Comparison of ENCODE assay signal across 35 cellular contexts in the genomic region with DNA sequence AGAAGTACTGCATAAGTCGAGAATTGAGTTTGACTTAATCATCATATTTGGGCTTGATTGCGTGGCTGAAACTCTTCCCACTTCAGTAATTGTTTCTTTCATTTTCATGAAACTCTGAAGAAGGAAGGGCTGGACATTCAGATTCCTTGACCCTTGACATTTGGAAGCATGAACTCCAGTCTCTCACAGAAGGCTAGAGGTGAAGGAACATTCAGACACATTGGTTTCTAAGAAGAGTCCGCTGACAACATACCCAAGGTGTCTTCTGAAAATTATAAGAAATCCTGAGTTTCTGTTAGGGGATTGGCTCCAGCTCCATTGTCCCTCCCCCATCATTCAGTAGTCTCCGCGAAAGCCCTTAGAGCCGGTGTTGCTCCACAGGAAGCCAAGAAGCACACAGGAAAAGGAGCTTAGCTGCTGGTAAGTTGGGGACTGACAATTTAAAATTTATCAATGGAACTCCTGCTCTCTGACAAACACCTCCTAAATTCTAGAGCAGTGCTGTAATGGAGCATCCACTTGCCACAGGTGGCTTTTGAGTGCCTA. TPM values are rescaled to one million over a fixed set of nuclear protein-coding genes. Genes with fewer than 3 reads are reported as not detected.
DNase-seq lines count a peak whose midpoint lies in the region; ATAC-seq, FAIRE-seq and TF ChIP-seq lines count a peak whose summit lies in the region.
"Had no signal": no experiment of that assay in that cellular context is flagged by ENCODE, and none has a peak within 500 bp of the region (broad histone marks: within the 10 kb centered on the region; RNA-seq: fewer than 3 reads in every experiment).

A gene with protein sequence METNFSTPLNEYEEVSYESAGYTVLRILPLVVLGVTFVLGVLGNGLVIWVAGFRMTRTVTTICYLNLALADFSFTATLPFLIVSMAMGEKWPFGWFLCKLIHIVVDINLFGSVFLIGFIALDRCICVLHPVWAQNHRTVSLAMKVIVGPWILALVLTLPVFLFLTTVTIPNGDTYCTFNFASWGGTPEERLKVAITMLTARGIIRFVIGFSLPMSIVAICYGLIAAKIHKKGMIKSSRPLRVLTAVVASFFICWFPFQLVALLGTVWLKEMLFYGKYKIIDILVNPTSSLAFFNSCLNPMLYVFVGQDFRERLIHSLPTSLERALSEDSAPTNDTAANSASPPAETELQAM (plus strand): TSS at position 370 of the 546 bp plus-strand sequence. CDS start 7,479 bp downstream, outside the sequence.

- H3K36me3 Mint-ChIP-seq in neural progenitor cell = no peaks in the 10 kb centered on the region

- no peak for TF ChIP-seq RAD21 in H1 (IDR thresholded peaks at IDR 0.05 in 1 of 2, conservative IDR thresholded peaks at IDR 0.05 in 1 of 2; ENCODE audit: low read depth in 2 of 2, low read length in 2 of 2)

- no peak within 1 kb of the TSS for H3K4me3 Mint-ChIP-seq in neural progenitor cell
- H3K4me3 Mint-ChIP-seq: activated CD4-positive, alpha-beta T cell treated with anti-CD3 and anti-CD28 coated beads, Interleukin-2, amount 10 ng/mL, durations not matched to agents 7 days and 5 days; activated T-cell treated with anti-CD3 and anti-CD28 coated beads, Interleukin-2, amount 50 U/mL, for 24 hours; nephron had no signal

- H4K8ac ChIP-seq in H1 (ENCODE audit: extremely low read depth, insufficient read depth, low read length) = no peak within 1 kb of the TSS; the same call in 1 of the 2 replicates

- no peak within 1 kb of the TSS for H3K4me3 ChIP-seq in H1 (ENCODE audit: extremely low read depth in 1 of 4, insufficient read depth in 2 of 4, low read depth in 3 of 4, low read length in 4 of 4)
- no peak within 1 kb of the TSS for H3K4me3 ChIP-seq in neural progenitor cell
- H3K4me3 ChIP-seq: BLaER1, gastroesophageal sphincter, ovary, smooth muscle cell, tibial nerve had no signal

- H3K79me1 ChIP-seq in H1 (ENCODE audit: low read depth, low read length) = no peaks in the 10 kb centered on the region

- no peak within 1 kb of the TSS for H2AK5ac ChIP-seq in H1 (ENCODE audit: low read depth, low read length)

- H3K9ac ChIP-seq in H1 (replicated peaks in 1 of 4; ENCODE audit: extremely low read depth in 1 of 4, low read depth in 3 of 4, low read length in 3 of 4) (no peak within 1 kb of the TSS), neural progenitor cell (no peak within 1 kb of the TSS)
- H3K9ac ChIP-seq: BLaER1, KMS-11, SK-N-SH had no signal

- H3K4me2 ChIP-seq in H1 (ENCODE audit: insufficient read depth in 1 of 2, low read depth in 2 of 2, low read length in 2 of 2) (no peak within 1 kb of the TSS; a peak in 1 of 4 replicates), neural progenitor cell (no peak within 1 kb of the TSS)
- H3K4me2 ChIP-seq: BLaER1, KMS-11, SK-N-SH, smooth muscle cell had no signal

- H2BK12ac ChIP-seq in H1 (ENCODE audit: low read depth, low read length) = 0 out of 2 replicates have a peak within 1 kb of the TSS, but pooled peaks have one; percentile 39

- H4K5ac ChIP-seq in H1 (ENCODE audit: insufficient read length, low read depth, low read length) = no peak within 1 kb of the TSS

- no peak within 1 kb of the TSS for H4K91ac ChIP-seq in H1 (replicated peaks; ENCODE audit: insufficient read length, low read length)

- no peak within 1 kb of the TSS for H2BK5ac ChIP-seq in H1 (ENCODE audit: low read depth, low read length)

- H3K27me3 ChIP-seq in H1 (replicated peaks in 1 of 4; ENCODE audit: control insufficient read depth in 3 of 4, extremely low read depth in 1 of 4, insufficient read depth in 3 of 4, low read length in 3 of 4) (no peaks in the 10 kb centered on the region), neural progenitor cell (no peaks in the 10 kb centered on the region)
- H3K27me3 ChIP-seq: BLaER1, ovary, tibial nerve had no signal

- no peak for TF ChIP-seq EP300 in H1 (IDR thresholded peaks at IDR 0.05; ENCODE audit: borderline replicate concordance in 1 of 2, low read depth in 2 of 2, low read length in 2 of 2)

- H3K79me2 ChIP-seq in H1 (ENCODE audit: control insufficient read depth in 1 of 2, insufficient read depth in 2 of 2, low read length in 2 of 2) (no peaks in the 10 kb centered on the region), neural progenitor cell (ENCODE audit: low read depth) (no peaks in the 10 kb centered on the region)

- no peak within 1 kb of the TSS for H3K23ac ChIP-seq in H1 (ENCODE audit: insufficient read length)

- no peak within 1 kb of the TSS for H3K4ac ChIP-seq in H1 (replicated peaks; ENCODE audit: insufficient read length, low read depth, low read length)

- H3K9me3 ChIP-seq in H1 (ENCODE audit: insufficient read depth in 2 of 2, low read depth in 1 of 2, low read length in 1 of 2) = peaks cover 6 to 10% of the 10 kb centered on the region in 2 experiments
- no peaks in the 10 kb centered on the region for H3K9me3 ChIP-seq in neural progenitor cell (ENCODE audit: low read depth)
- H3K9me3 ChIP-seq: BLaER1, gastroesophageal sphincter, ovary, SK-N-SH, tibial nerve had no signal

- H2BK120ac ChIP-seq in H1 (replicated peaks; ENCODE audit: low read depth, low read length) = no peak within 1 kb of the TSS

- no peak within 1 kb of the TSS for H2BK15ac ChIP-seq in H1 (ENCODE audit: low read length)

- no peak within 1 kb of the TSS for H3K56ac ChIP-seq in H1 (replicated peaks; ENCODE audit: insufficient read length, low read depth, low read length)

- TF ChIP-seq CTCF in H1 (IDR thresholded peaks at IDR 0.05; ENCODE audit: control extremely low read depth in 1 of 3, insufficient read depth in 1 of 3, low read depth in 1 of 3, low read length in 3 of 3) = no peak
- TF ChIP-seq CTCF in neural progenitor cell (IDR thresholded peaks at IDR 0.05) = no peak

- no peak within 1 kb of the TSS for H3K14ac ChIP-seq in H1 (ENCODE audit: insufficient read length)

- no peak within 1 kb of the TSS for H3K27ac Mint-ChIP-seq in neural progenitor cell
- H3K27ac Mint-ChIP-seq: activated CD4-positive, alpha-beta T cell treated with anti-CD3 and anti-CD28 coated beads, Interleukin-2, amount 10 ng/mL, durations not matched to agents 7 days and 5 days; activated T-cell treated with anti-CD3 and anti-CD28 coated beads, Interleukin-2, amount 50 U/mL, for 24 hours; nephron had no signal

- H3K36me3 ChIP-seq in H1 (ENCODE audit: control insufficient read depth in 2 of 4, insufficient read depth in 4 of 4, low read length in 3 of 4) (no peaks in the 10 kb centered on the region), neural progenitor cell (no peaks in the 10 kb centered on the region)
- H3K36me3 ChIP-seq: BLaER1, gastroesophageal sphincter, ovary, tibial nerve had no signal

- H3K27ac ChIP-seq in H1 (ENCODE audit: low read depth, low read length) = no peak within 1 kb of the TSS
- no peak within 1 kb of the TSS for H3K27ac ChIP-seq in neural progenitor cell
- H3K27ac ChIP-seq: BLaER1, gastroesophageal sphincter, KMS-11, ovary, tibial nerve, VCaP had no signal

- CTCF ChIA-PET in H1 (lab: Charles Lee; ENCODE audit: partially characterized antibody) = interaction anchor here (0.8 kb wide), 1 partner anchor 140 kb away, joined by 3 read pairs; no protein-coding TSS in a partner anchor

- FAIRE-seq in H1 (lab: Jason Lieb, UNC) = no peak
- FAIRE-seq: endothelial cell of umbilical vein, GM19239, islet of Langerhans had no signal

- no peak within 1 kb of the TSS for H2BK20ac ChIP-seq in H1 (ENCODE audit: low read length)

- H3K4me1 Mint-ChIP-seq in neural progenitor cell = no peaks in the 10 kb centered on the region
- H3K4me1 Mint-ChIP-seq: activated CD4-positive, alpha-beta T cell treated with anti-CD3 and anti-CD28 coated beads, Interleukin-2, amount 10 ng/mL, durations not matched to agents 7 days and 5 days; nephron had no signal

- ATAC-seq in HG02678 (IDR thresholded peaks at IDR 0.05; ENCODE audit: unreplicated experiment) = no peak
- ATAC-seq: gastroesophageal sphincter, left ventricle myocardium superior had no signal

- H3F3A ChIP-seq in neural progenitor cell (ENCODE audit: low read depth) = no peaks in the 10 kb centered on the region

- no peaks in the 10 kb centered on the region for H3K27me3 Mint-ChIP-seq in neural progenitor cell (ENCODE audit: insufficient read depth, low read depth)
- H3K27me3 Mint-ChIP-seq: activated CD4-positive, alpha-beta T cell treated with anti-CD3 and anti-CD28 coated beads, Interleukin-2, amount 10 ng/mL, durations not matched to agents 7 days and 5 days had no signal

- H3K18ac ChIP-seq in H1 (ENCODE audit: extremely low read depth, low read length) = no peak within 1 kb of the TSS

- H2AFZ ChIP-seq in H1 (ENCODE audit: low read length) (no peak within 1 kb of the TSS; the same call in 1 of the 2 replicates), neural progenitor cell (replicated peaks) (no peak within 1 kb of the TSS)

- peaks cover 0 to 3% (median 1%) of the 10 kb centered on the region in 4 experiments; a peak in 1 of 7 replicates for H3K4me1 ChIP-seq in H1 (replicated peaks in 1 of 4; ENCODE audit: control insufficient read depth in 3 of 4, insufficient read depth in 4 of 4, low read length in 3 of 4)
- H3K4me1 ChIP-seq in neural progenitor cell = no peaks in the 10 kb centered on the region
- H3K4me1 ChIP-seq: BLaER1, gastroesophageal sphincter, tibial nerve had no signal

- WGBS in H1 (ENCODE audit: extremely low coverage in 1 of 2, insufficient coverage in 1 of 2, insufficient read length in 1 of 2, insufficient replicate concordance in 2 of 2, low coverage in 1 of 2, low lambda C conversion rate in 2 of 2, missing lambda C conversion rate in 1 of 2), 2 experiments = 62% methylated on average over 6 of the region's 6 CpGs; no CpG with 5 or more reads in 1 of the 2 experiments

- TF ChIP-seq POLR2A in H1 (IDR thresholded peaks at IDR 0.05; ENCODE audit: control extremely low read depth in 1 of 2, low read depth in 2 of 2, low read length in 2 of 2) = no peak

- H4K20me1 ChIP-seq in H1 (replicated peaks in 1 of 2; ENCODE audit: control insufficient read depth in 1 of 2, insufficient read depth in 2 of 2, low read length in 2 of 2) = no peaks in the 10 kb centered on the region
- no peaks in the 10 kb centered on the region for H4K20me1 ChIP-seq in neural progenitor cell (ENCODE audit: low read depth)
- H4K20me1 ChIP-seq: BLaER1 had no signal

- POLR2A ChIA-PET in H1 (lab: Charles Lee; ENCODE audit: partially characterized antibody) = interaction anchor here (1.3 kb wide), 1 partner anchor 32 kb away, joined by 3 read pairs; no protein-coding TSS in a partner anchor

- H3K23me2 ChIP-seq in H1 (ENCODE audit: low read depth, low read length) = no peaks in the 10 kb centered on the region

- DNase-seq in GF-D8 (lab: John Stamatoyannopoulos, UW) = peak; percentile 55
- peak; percentile 54 for DNase-seq in NOMO-1 treated with DMSO at 0.1 percent for 48 hours (lab: John Stamatoyannopoulos, UW; ENCODE audit: unreplicated experiment)
- DNase-seq in H1 (ENCODE audit: low read depth in 1 of 2, low spot score in 2 of 2) = no peak
- peak; percentile 8 for DNase-seq in neural progenitor cell (ENCODE audit: low spot score)
- no peak for DNase-seq in SHP77 (lab: John Stamatoyannopoulos, UW)
- DNase-seq in activated CD4-positive, alpha-beta T cell treated with anti-CD3 and anti-CD28 coated beads for 48 hours = no peak
- DNase-seq in RPMI8226 = no peak
- DNase-seq: activated CD4-positive, alpha-beta T cell treated with anti-CD3 and anti-CD28 coated beads, Interleukin-2, amount 10 ng/mL, durations not matched to agents 7 days and 5 days; activated T-cell treated with anti-CD3 and anti-CD28 coated beads, Interleukin-2, amount 50 U/mL, for 24 hours; Calu3; cerebellar nuclear complex; DND-41; HCEC 1CT; hippocampal formation; left ventricle myocardium superior; NCI-H1694; NCI-H2171 treated with DMSO at 0.1 percent for 48 hours; NCI-H526; SK-N-SH; stimulated activated CD4-positive, alpha-beta T cell treated with anti-CD3 and anti-CD28 coated beads, Interleukin-2, amount 100 ng/mL, for 24 hours had no signal

- H3K9me3 Mint-ChIP-seq in neural progenitor cell = no peaks in the 10 kb centered on the region
- H3K9me3 Mint-ChIP-seq: activated T-cell treated with anti-CD3 and anti-CD28 coated beads, Interleukin-2, amount 50 U/mL, for 24 hours had no signal

RNA-seq across cellular contexts. Expression of the gene that starts here (rescaled TPM):
- not detected in 2 replicates for total RNA-seq in H1 (2021; fragmentation: NEBNext Ultra II Directional; extraction: Animal tissue kit (Norgen Biotek cat#: 25700))
- 0.05 and 0.17 TPM in 2 replicates for polyA plus RNA-seq in H1 (2011; rRNA removed)
- 0.10 TPM for polyA plus RNA-seq in H1 (2011; cell fraction: cytosol; rRNA removed)
- polyA plus RNA-seq in H1 (2011; cell fraction: nucleus; rRNA removed) = 0.26 TPM
- polyA plus RNA-seq in H1 (2012, experiment 1 of 2) = 0.24 to 0.52 TPM in 2 of 4 replicates, not detected in the others
- polyA plus RNA-seq in H1 (2012, experiment 2 of 2) = not detected
- 0.49 TPM for polyA plus RNA-seq in H1 (2013, experiment 1 of 2)
- polyA plus RNA-seq in H1 (2013, experiment 2 of 2) = 0.53 TPM
- 0.63 and 0.71 TPM in 2 replicates for polyA minus RNA-seq in H1 (2011; rRNA and poly(A)+ RNA removed)
- polyA minus RNA-seq in H1 (2011; cell fraction: cytosol; rRNA and poly(A)+ RNA removed) = not detected
- polyA minus RNA-seq in H1 (2011; cell fraction: nucleus; rRNA and poly(A)+ RNA removed) = not detected
- not detected in 2 replicates for total RNA-seq in neural progenitor cell (ENCODE audit: low replicate concordance)
- total RNA-seq: activated CD4-positive, alpha-beta T cell treated with anti-CD3 and anti-CD28 coated beads, Interleukin-2, amount 10 ng/mL, durations not matched to agents 7 days and 5 days; Calu3; endothelial cell of umbilical vein; fibroblast of lung; mucosa of gallbladder; smooth muscle cell; T-helper 2 cell treated with Interferon-gamma antibody and Interleukin-4, amounts not matched to agents 100 ng/mL and 5 ng/mL, for 36 hours had no signal
- polyA plus RNA-seq: endothelial cell of umbilical vein, SK-N-SH, smooth muscle cell had no signal

Comparison
In these comparisons a context has a peak if more than half of its experiments do, and no peak if none do; other contexts are left out.
1. Peak in DNase-seq in neural progenitor cell; RNA of the gene not detected or under 1 TPM.
2. DNase-seq: peak in GF-D8 (single experiment) and NOMO-1 treated with DMSO at 0.1 percent for 48 hours (single experiment); none in H1 (0 of 2), SHP77 (0 of 2), activated CD4-positive, alpha-beta T cell treated with anti-CD3 and anti-CD28 coated beads for 48 hours (single experiment) and RPMI8226 (single experiment).